In genomic region chr3:103006541-103006940, GRCh38 we compare ENCODE assay signal across 15 cellular contexts.
DNase-seq lines count a peak whose midpoint lies in the region; ATAC-seq and TF ChIP-seq lines count a peak whose summit lies in the region.
"Had no signal": no experiment of that assay in that cellular context is flagged by ENCODE, and none has a peak within 500 bp of the region (broad histone marks: within the 10 kb centered on the region; RNA-seq: fewer than 3 reads in every experiment).

No MANE protein-coding gene starts in this region.

- ATAC-seq in HG02870 (IDR thresholded peaks at IDR 0.05; ENCODE audit: unreplicated experiment), result no peak
- ATAC-seq: HCT116 had no signal

- DNase-seq in NCI-H748 (lab: John Stamatoyannopoulos, UW; ENCODE audit: unreplicated experiment), result peak; percentile 48
- no peak for DNase-seq in NCI-H748 treated with DMSO at 0.1 percent for 48 hours (lab: John Stamatoyannopoulos, UW)
- peak; percentile 24 for DNase-seq in left kidney (ENCODE audit: low read depth, low spot score)
- DNase-seq in retinal pigment epithelial cell (ENCODE audit: low read depth), result peak; percentile 93
- DNase-seq in inferior parietal cortex (ENCODE audit: extremely low spot score), result no peak
- DNase-seq in DMS79 (lab: John Stamatoyannopoulos, UW), result no peak
- DNase-seq: ACHN; CD4-positive, CD25-positive, alpha-beta regulatory T cell; DMS79 treated with DMSO at 0.1 percent for 48 hours; EL; GOT3; IMR-90 had no signal

- H3K4me3 ChIP-seq in retinal pigment epithelial cell (ENCODE audit: low read length), result no peak overlapping the region
- H3K4me3 ChIP-seq: BLaER1 treated with 17β-estradiol and CSF1 and Interleukin-3, amounts not matched to agents 10 nM and 100 nM had no signal

- TF ChIP-seq CTCF in retinal pigment epithelial cell (conservative IDR thresholded peaks at IDR 0.05; ENCODE audit: low read depth, low read length), result no peak

Comparison
In these comparisons a context has a peak if more than half of its experiments do, and no peak if none do; other contexts are left out.
1. DNase-seq: peak in NCI-H748 (single experiment), left kidney (single experiment) and retinal pigment epithelial cell (single experiment); none in NCI-H748 treated with DMSO at 0.1 percent for 48 hours (single experiment), inferior parietal cortex (single experiment) and DMS79 (single experiment).